In genomic region chr2:148022351-148022750, GRCh38 we compare ENCODE assay signal across 8 cellular contexts. TPM values are rescaled to one million over a fixed set of nuclear protein-coding genes. Genes with fewer than 3 reads are reported as not detected.
DNase-seq lines count a peak whose midpoint lies in the region; ATAC-seq and TF ChIP-seq lines count a peak whose summit lies in the region.

No MANE protein-coding gene starts in this region.

- H3K4me1 Mint-ChIP-seq in CD14-positive monocyte = peaks cover 40% of the 10 kb centered on the region
- H3K4me1 Mint-ChIP-seq in naive thymus-derived CD8-positive, alpha-beta T cell = peaks cover 31 to 71% (median 64%) of the 10 kb centered on the region in 4 donors

- no peaks in the 10 kb centered on the region for H3K9me3 Mint-ChIP-seq in CD14-positive monocyte
- H3K9me3 Mint-ChIP-seq in naive thymus-derived CD8-positive, alpha-beta T cell = no peaks in the 10 kb centered on the region

- no peaks in the 10 kb centered on the region for H3K9me3 ChIP-seq in MM.1S (replicated peaks; ENCODE audit: insufficient read depth, low read length)

- peak overlapping the region; percentile 93; the same call in 1 of the 2 replicates for H3K9ac ChIP-seq in MM.1S (ENCODE audit: low read length)

- POLR2A ChIA-PET in naive thymus-derived CD8-positive, alpha-beta T cell (lab: Charles Lee) = interaction anchor here (1.3 to 3.0 kb wide), 3 partner anchors 178 to 624 kb away, joined by 4 to 34 read pairs (median 15); partner anchors contain the start of gene ACVR2A

- H3K79me2 ChIP-seq in MM.1S (ENCODE audit: low read length) = peaks cover 87% of the 10 kb centered on the region

- TF ChIP-seq CTCF in CD14-positive monocyte (IDR thresholded peaks at IDR 0.05) (no peak), MM.1S (IDR thresholded peaks at IDR 0.05; ENCODE audit: low read length) (no peak), coronary artery (IDR thresholded peaks at IDR 0.05) (no peak)

- no peaks in the 10 kb centered on the region for H4K20me1 ChIP-seq in MM.1S (ENCODE audit: insufficient read depth, low read length)

- H3K4me3 ChIP-seq in MM.1S (ENCODE audit: low read length) (peak overlapping the region; percentile 93), coronary artery (peak overlapping the region; percentile 99)

- peak overlapping the region; percentile 90 for H3K4me2 ChIP-seq in MM.1S (ENCODE audit: low read depth, low read length)

- H3K27ac ChIP-seq in MM.1S (ENCODE audit: low read length) (peak overlapping the region; percentile 93; the same call in 1 of the 2 replicates), coronary artery (peak overlapping the region in 1 of 2 donors; percentile 89)

- H3K4me3 Mint-ChIP-seq in CD14-positive monocyte = peak overlapping the region; percentile 100
- H3K4me3 Mint-ChIP-seq in naive thymus-derived CD8-positive, alpha-beta T cell = peak overlapping the region; percentile 90 to 100 (median 98)

- peaks cover 22% of the 10 kb centered on the region for H3F3A ChIP-seq in MM.1S (ENCODE audit: insufficient read depth, low read length)

- H3K27ac Mint-ChIP-seq in CD14-positive monocyte = peak overlapping the region in 1 of 7 donors; percentile 96
- H3K27ac Mint-ChIP-seq in naive thymus-derived CD8-positive, alpha-beta T cell = peak overlapping the region; percentile 92 to 99 (median 98)

- H3K9me2 ChIP-seq in MM.1S (replicated peaks; ENCODE audit: insufficient read depth, low read length) = no peaks in the 10 kb centered on the region

- no peak for ATAC-seq in naive thymus-derived CD8-positive, alpha-beta T cell

- H3K36me3 ChIP-seq in MM.1S (replicated peaks; ENCODE audit: insufficient read depth, low read length) = no peaks in the 10 kb centered on the region

- H3K27me3 Mint-ChIP-seq in CD14-positive monocyte (ENCODE audit: low read depth in 3 of 3) = no peaks in the 10 kb centered on the region
- H3K27me3 Mint-ChIP-seq in naive thymus-derived CD8-positive, alpha-beta T cell = no peaks in the 10 kb centered on the region

- intact Hi-C loops in CD14-positive monocyte (cut with micrococcal nuclease) = loop anchor here in 1 of 2 donors (5.0 kb wide), 1 partner anchor 620 kb away; the partner anchor contains the start of gene EPC2

- H3K4me1 ChIP-seq in MM.1S (ENCODE audit: low read length) = peaks cover 20% of the 10 kb centered on the region

- H2AFZ ChIP-seq in MM.1S (ENCODE audit: low read length) = no peak overlapping the region

- peaks cover 0 to 3% of the 10 kb centered on the region in 2 donors for H3K36me3 Mint-ChIP-seq in CD14-positive monocyte
- H3K36me3 Mint-ChIP-seq in naive thymus-derived CD8-positive, alpha-beta T cell = peaks cover 0 to 6% (median 3%) of the 10 kb centered on the region in 3 donors

- H3K27me3 ChIP-seq in MM.1S (replicated peaks; ENCODE audit: insufficient read depth, low read length) = no peaks in the 10 kb centered on the region

- DNase-seq in CD14-positive monocyte (ENCODE audit: low spot score) (no peak), MM.1S (no peak), coronary artery (ENCODE audit: low spot score) (no peak), EL (no peak), OCI-M2 (lab: John Stamatoyannopoulos, UW; ENCODE audit: unreplicated experiment) (no peak), NCI-H82 (lab: John Stamatoyannopoulos, UW) (no peak), NCI-H510A (lab: John Stamatoyannopoulos, UW) (no peak)
- no peak for DNase-seq in naive thymus-derived CD8-positive, alpha-beta T cell

RNA-seq across cellular contexts. Expression of gene MBD5, which starts 1.5 kb away (rescaled TPM):
- polyA plus RNA-seq in CD14-positive monocyte = 1 to 10 TPM; 2.3 to 3.5 TPM
- 10 to 100 TPM; 49.7 to 54.1 TPM for total RNA-seq in naive thymus-derived CD8-positive, alpha-beta T cell
- 10 to 100 TPM; 11.7 to 17.9 (median 15.4) TPM for polyA plus RNA-seq in naive thymus-derived CD8-positive, alpha-beta T cell

RNA-seq across cellular contexts. Expression of gene ORC4, which starts 1.8 kb away (rescaled TPM):
- polyA plus RNA-seq in CD14-positive monocyte = 10 to 100 TPM; 30.2 to 34.0 TPM
- total RNA-seq in naive thymus-derived CD8-positive, alpha-beta T cell = 10 to 100 TPM; 66.2 to 66.9 TPM
- polyA plus RNA-seq in naive thymus-derived CD8-positive, alpha-beta T cell = 10 to 100 TPM; 40.9 to 51.8 (median 48.8) TPM
